ENCODE assay signal across 10 cellular contexts in genomic region chr9:35481347-35481975, GRCh38. TPM values are rescaled to one million over a fixed set of nuclear protein-coding genes. Genes with fewer than 3 reads are reported as not detected.
DNase-seq lines count a peak whose midpoint lies in the region; ATAC-seq and TF ChIP-seq lines count a peak whose summit lies in the region.
"Had no signal": no experiment of that assay in that cellular context is flagged by ENCODE, and none has a peak within 500 bp of the region (broad histone marks: within the 10 kb centered on the region; RNA-seq: fewer than 3 reads in every experiment).

No MANE protein-coding gene starts in this region.

- no peak overlapping the region for H3K9ac ChIP-seq in DND-41 (ENCODE audit: low read depth, low read length)

- ATAC-seq in DND-41 (ENCODE audit: insufficient read depth, low read depth): peak; percentile 68; the same call in 2 of the 3 replicates
- peak; percentile 75 for ATAC-seq in mucosa of descending colon
- ATAC-seq in HG02852 (IDR thresholded peaks at IDR 0.05; ENCODE audit: unreplicated experiment): no peak

- H4K20me1 ChIP-seq in DND-41 (ENCODE audit: insufficient read depth, low read length): no peaks in the 10 kb centered on the region

- no peaks in the 10 kb centered on the region for H3K4me1 Mint-ChIP-seq in mesothelial cell of epicardium
- H3K4me1 Mint-ChIP-seq: naive B cell had no signal

- no peak overlapping the region for H2AFZ ChIP-seq in DND-41 (ENCODE audit: low read depth, low read length)

- H3K79me2 ChIP-seq in DND-41 (ENCODE audit: insufficient read depth, low read length): no peaks in the 10 kb centered on the region

- H3K27me3 ChIP-seq in DND-41 (ENCODE audit: insufficient read depth, low read length, poor library complexity): peaks cover 5% of the 10 kb centered on the region
- no peaks in the 10 kb centered on the region for H3K27me3 ChIP-seq in SJSA1 (replicated peaks)
- no peaks in the 10 kb centered on the region for H3K27me3 ChIP-seq in dorsolateral prefrontal cortex

- H3K4me3 ChIP-seq in DND-41 (ENCODE audit: low read depth in 1 of 2, low read length in 2 of 2): no peak overlapping the region
- no peak overlapping the region for H3K4me3 ChIP-seq in SJSA1
- no peak overlapping the region for H3K4me3 ChIP-seq in dorsolateral prefrontal cortex
- H3K4me3 ChIP-seq in mucosa of descending colon: no peak overlapping the region

- DNase-seq in DND-41 (peak; percentile 44), HuH-7 (ENCODE audit: low spot score) (peak; percentile 61), SJSA1 (ENCODE audit: low read depth in 1 of 2, low spot score in 2 of 2) (peak; percentile 36 to 54), dorsolateral prefrontal cortex (no peak), mucosa of descending colon (peak in 1 of 3 donors; percentile 70), mesothelial cell of epicardium (ENCODE audit: low spot score in 2 of 2, unreplicated experiment in 2 of 2) (no peak)
- DNase-seq in activated CD4-positive, CD25-positive, alpha-beta regulatory T cell treated with anti-CD3 and anti-CD28 coated beads, Interleukin-2, amount 50 U/mL, for 72 hours: no peak
- DNase-seq: naive B cell had no signal

- no peaks in the 10 kb centered on the region for H3K36me3 Mint-ChIP-seq in mesothelial cell of epicardium
- H3K36me3 Mint-ChIP-seq: naive B cell had no signal

- H3K4me3 Mint-ChIP-seq in mesothelial cell of epicardium: no peak overlapping the region
- H3K4me3 Mint-ChIP-seq: naive B cell; T-helper 1 cell treated with Interleukin-12 subunit alpha and Interleukin-12 subunit beta and Interleukin-4 antibody, amounts not matched to agents 30 μg/mL and 1 μg/mL, for 36 hours had no signal

- H3K4me1 ChIP-seq in DND-41 (ENCODE audit: insufficient read depth, low read length): no peaks in the 10 kb centered on the region
- no peaks in the 10 kb centered on the region for H3K4me1 ChIP-seq in SJSA1 (replicated peaks)
- no peaks in the 10 kb centered on the region for H3K4me1 ChIP-seq in mucosa of descending colon (ENCODE audit: low read depth)

- H3K4me2 ChIP-seq in DND-41 (ENCODE audit: insufficient read depth, low read length): no peak overlapping the region

- no peak overlapping the region for H3K27ac Mint-ChIP-seq in mesothelial cell of epicardium
- H3K27ac Mint-ChIP-seq: T-helper 1 cell treated with Interleukin-12 subunit alpha and Interleukin-12 subunit beta and Interleukin-4 antibody, amounts not matched to agents 30 μg/mL and 1 μg/mL, for 36 hours had no signal

- no peak overlapping the region for H3K27ac ChIP-seq in DND-41 (ENCODE audit: low read length)
- H3K27ac ChIP-seq in SJSA1: no peak overlapping the region
- no peak overlapping the region for H3K27ac ChIP-seq in dorsolateral prefrontal cortex

- intact Hi-C loops in dorsolateral prefrontal cortex (cut with DNase I) (loop anchor here (10.0 kb wide), 3 partner anchors 207 to 253 kb away; partner anchors contain the start of genes CREB3 (in 1 of the 2) and TLN1 (in 1 of the 2)), mucosa of descending colon (cut with DNase I, micrococcal nuclease) (no loop called here)

- H3K36me3 ChIP-seq in DND-41 (ENCODE audit: insufficient read depth, low read length): no peaks in the 10 kb centered on the region
- no peaks in the 10 kb centered on the region for H3K36me3 ChIP-seq in SJSA1
- no peaks in the 10 kb centered on the region for H3K36me3 ChIP-seq in mucosa of descending colon (ENCODE audit: low read depth)

- H3K9me3 Mint-ChIP-seq in mesothelial cell of epicardium: no peaks in the 10 kb centered on the region
- H3K9me3 Mint-ChIP-seq: naive B cell; T-helper 1 cell treated with Interleukin-12 subunit alpha and Interleukin-12 subunit beta and Interleukin-4 antibody, amounts not matched to agents 30 μg/mL and 1 μg/mL, for 36 hours had no signal

- H3K27me3 Mint-ChIP-seq in mesothelial cell of epicardium (ENCODE audit: low read depth): peaks cover 10% of the 10 kb centered on the region

- H3K9me3 ChIP-seq in DND-41 (ENCODE audit: insufficient read depth, low read length, severe bottlenecking) (no peaks in the 10 kb centered on the region), SJSA1 (replicated peaks) (no peaks in the 10 kb centered on the region), mucosa of descending colon (no peaks in the 10 kb centered on the region)

- TF ChIP-seq CTCF in DND-41 (IDR thresholded peaks at IDR 0.05; ENCODE audit: borderline replicate concordance, extremely low read depth, low read length, poor library complexity, severe bottlenecking): peak; percentile 70
- TF ChIP-seq CTCF in dorsolateral prefrontal cortex (IDR thresholded peaks at IDR 0.05 in 54 of 56, conservative IDR thresholded peaks at IDR 0.05 in 2 of 56; ENCODE audit: low read depth in 1 of 56, partially characterized antibody in 56 of 56): peak in 49 of 56 donors; percentile 10 to 57 (median 42)
- peak; percentile 32 for TF ChIP-seq CTCF in mucosa of descending colon (IDR thresholded peaks at IDR 0.05)
- no peak for TF ChIP-seq CTCF in mesothelial cell of epicardium (IDR thresholded peaks at IDR 0.05; ENCODE audit: unreplicated experiment)

RNA-seq across cellular contexts. Expression of gene RUSC2, which starts 8.4 kb away (rescaled TPM):
- 22.1 and 24.0 TPM in 2 replicates for total RNA-seq in SJSA1 (2014; rRNA removed; shearing (Covaris generic))
- total RNA-seq in dorsolateral prefrontal cortex: 100 to 1,000 TPM in 119 of 120 experiments, 10 to 100 TPM in 1; 95.5 to 189 (median 149) TPM
- 10 to 100 TPM in 1 of 3 donors, 1 to 10 TPM in 2; 1.6 to 60.5 (median 6.6) TPM for total RNA-seq in mucosa of descending colon
- total RNA-seq in mesothelial cell of epicardium: 33.5 to 36.1 TPM (median 34.5 TPM) in 3 replicates

Comparison
In these comparisons a context has a peak if more than half of its experiments do, and no peak if none do; other contexts are left out.
1. DNase-seq: peak in DND-41 (single experiment), HuH-7 (single experiment) and SJSA1 (2 of 2); none in dorsolateral prefrontal cortex (0 of 10), mesothelial cell of epicardium (0 of 2) and activated CD4-positive, CD25-positive, alpha-beta regulatory T cell treated with anti-CD3 and anti-CD28 coated beads, Interleukin-2, amount 50 U/mL, for 72 hours (single experiment).
2. intact Hi-C loops: an anchor here in dorsolateral prefrontal cortex (10.0 kb wide); none called in mucosa of descending colon.